ENCODE assay signal across 12 cellular contexts in genomic region chr1:86508583-86508969, GRCh38. TPM values are rescaled to one million over a fixed set of nuclear protein-coding genes. Genes with fewer than 3 reads are reported as not detected.
DNase-seq lines count a peak whose midpoint lies in the region; ATAC-seq and TF ChIP-seq lines count a peak whose summit lies in the region.
"Had no signal": no experiment of that assay in that cellular context is flagged by ENCODE, and none has a peak within 500 bp of the region (broad histone marks: within the 10 kb centered on the region; RNA-seq: fewer than 3 reads in every experiment).

No MANE protein-coding gene starts in this region.

- peaks cover 19% of the 10 kb centered on the region for H3K4me1 ChIP-seq in GM23248 (ENCODE audit: insufficient read depth)
- H3K4me1 ChIP-seq in adipocyte (ENCODE audit: control insufficient read depth, insufficient read depth, low read length), result peaks cover 6% of the 10 kb centered on the region

- CTCF ChIA-PET in HEK293T (lab: Yijun Ruan, JAX), result interaction anchor here (0.8 kb wide), 1 partner anchor 9 kb away, joined by 3 read pairs; no protein-coding TSS in a partner anchor

- peak overlapping the region; percentile 80 for H2AFZ ChIP-seq in GM23248
- H2AFZ ChIP-seq: PC-9 had no signal

- H4K20me1 ChIP-seq in GM23248 (ENCODE audit: insufficient read depth), result no peaks in the 10 kb centered on the region

- H3K9me3 ChIP-seq in GM23248 (ENCODE audit: low read depth) (no peaks in the 10 kb centered on the region), adipocyte (ENCODE audit: control insufficient read depth, low read length) (no peaks in the 10 kb centered on the region)

- H3K4me2 ChIP-seq in GM23248 (ENCODE audit: unreplicated experiment), result peak overlapping the region; percentile 41
- H3K4me2 ChIP-seq: PC-9 had no signal

- in situ Hi-C loops in GM23248 (cut with MboI), result loop anchor here (10.0 to 25.0 kb wide), 2 partner anchors 124 to 579 kb away; no protein-coding TSS in a partner anchor

- no peak for TF ChIP-seq CTCF in foreskin fibroblast (IDR thresholded peaks at IDR 0.05; ENCODE audit: low read depth, low read length)

- H3K79me2 ChIP-seq in GM23248 (ENCODE audit: insufficient read depth), result no peaks in the 10 kb centered on the region

- H3K27ac ChIP-seq in GM23248, result no peak overlapping the region
- H3K27ac ChIP-seq: PC-9 had no signal

- no peaks in the 10 kb centered on the region for H3K9me2 ChIP-seq in GM23248 (ENCODE audit: insufficient read depth)

- H3K27me3 ChIP-seq in GM23248 (replicated peaks; ENCODE audit: insufficient read depth) (no peaks in the 10 kb centered on the region), adipocyte (replicated peaks; ENCODE audit: control insufficient read depth, insufficient read depth, low read length) (no peaks in the 10 kb centered on the region)

- H3K9ac ChIP-seq in GM23248 (no peak overlapping the region), adipocyte (ENCODE audit: low read length) (peak overlapping the region; percentile 37)

- H3F3A ChIP-seq in GM23248 (ENCODE audit: insufficient read depth), result peaks cover 14% of the 10 kb centered on the region; the same call in 1 of the 2 replicates

- DNase-seq in AG08395 (ENCODE audit: low spot score) (peak; percentile 34), GM23248 (peak; percentile 49), adipocyte (ENCODE audit: low read depth) (peak; percentile 12), foreskin fibroblast (peak; percentile 61 to 76), putamen (ENCODE audit: low spot score) (no peak), NCI-H146 (lab: John Stamatoyannopoulos, UW) (no peak), HEK293T (ENCODE audit: extremely low spot score) (no peak)
- DNase-seq: GOT3, NCI-H2227 treated with DMSO at 0.1 percent for 48 hours, NCI-H524 treated with DMSO at 0.1 percent for 48 hours, PC-9 had no signal

- H3K36me3 ChIP-seq in GM23248 (ENCODE audit: low read depth) (no peaks in the 10 kb centered on the region), adipocyte (ENCODE audit: control insufficient read depth, insufficient read depth, low read length, severe bottlenecking) (no peaks in the 10 kb centered on the region)

- 66 to 70% methylated on average over 2 of the region's 2 CpGs for WGBS in GM23248 (ENCODE audit: low coverage in 1 of 2, low lambda C conversion rate in 2 of 2, missing lambda C conversion rate in 2 of 2), 2 experiments

- H3K4me3 ChIP-seq in GM23248 (peak overlapping the region; percentile 41; the same call in 1 of the 2 replicates), adipocyte (ENCODE audit: low read length) (peak overlapping the region; percentile 15), foreskin fibroblast (ENCODE audit: low read depth in 1 of 2, low read length in 2 of 2) (no peak overlapping the region)
- H3K4me3 ChIP-seq: PC-9 had no signal

- POLR2A ChIA-PET in HEK293T (lab: Yijun Ruan, JAX), result no interaction called here

- ATAC-seq in HG03280 (IDR thresholded peaks at IDR 0.05; ENCODE audit: unreplicated experiment), result no peak

TF ChIP-seq in HEK293T, 16 proteins besides CTCF, POLR2A, EP300 and RAD21:
- TF ChIP-seq SUZ12 (IDR thresholded peaks at IDR 0.05) (no peak), FOXA1 (IDR thresholded peaks at IDR 0.05) (no peak), ELF4 (IDR thresholded peaks at IDR 0.05) (no peak), CTBP1 (IDR thresholded peaks at IDR 0.05; ENCODE audit: borderline replicate concordance) (no peak), FOXK2 (IDR thresholded peaks at IDR 0.05) (no peak), FOXM1 (IDR thresholded peaks at IDR 0.05; ENCODE audit: borderline replicate concordance) (no peak), NFRKB (IDR thresholded peaks at IDR 0.05) (no peak), LEF1 (IDR thresholded peaks at IDR 0.05; ENCODE audit: borderline replicate concordance) (no peak), HDGF (IDR thresholded peaks at IDR 0.05; ENCODE audit: borderline replicate concordance) (no peak), ZNF384 (IDR thresholded peaks at IDR 0.05) (no peak), TARDBP (IDR thresholded peaks at IDR 0.05) (no peak), L3MBTL2 (conservative IDR thresholded peaks at IDR 0.05) (no peak)
- TF ChIP-seq, protein P1, sequence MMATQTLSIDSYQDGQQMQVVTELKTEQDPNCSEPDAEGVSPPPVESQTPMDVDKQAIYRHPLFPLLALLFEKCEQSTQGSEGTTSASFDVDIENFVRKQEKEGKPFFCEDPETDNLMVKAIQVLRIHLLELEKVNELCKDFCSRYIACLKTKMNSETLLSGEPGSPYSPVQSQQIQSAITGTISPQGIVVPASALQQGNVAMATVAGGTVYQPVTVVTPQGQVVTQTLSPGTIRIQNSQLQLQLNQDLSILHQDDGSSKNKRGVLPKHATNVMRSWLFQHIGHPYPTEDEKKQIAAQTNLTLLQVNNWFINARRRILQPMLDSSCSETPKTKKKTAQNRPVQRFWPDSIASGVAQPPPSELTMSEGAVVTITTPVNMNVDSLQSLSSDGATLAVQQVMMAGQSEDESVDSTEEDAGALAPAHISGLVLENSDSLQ (IDR thresholded peaks at IDR 0.05), result no peak

RNA-seq across cellular contexts. Expression of gene CLCA4, which starts 38.3 kb away (rescaled TPM):
- total RNA-seq in GM23248 (2014; rRNA removed; shearing (Covaris generic)), result not detected in 2 replicates
- not detected in 2 replicates for polyA plus RNA-seq in GM23248 (2016; fragmentation: Nextera tagmentation; extraction: Ambion mirVana)
- total RNA-seq: PC-9 had no signal

RNA-seq across cellular contexts. Expression of gene CLCA1, which starts 39.8 kb away (rescaled TPM):
- total RNA-seq in GM23248 (2014; rRNA removed; shearing (Covaris generic)), result not detected in 2 replicates
- polyA plus RNA-seq in GM23248 (2016; fragmentation: Nextera tagmentation; extraction: Ambion mirVana), result not detected in 2 replicates
- total RNA-seq: PC-9 had no signal

Comparison
In these comparisons a context has a peak if more than half of its experiments do, and no peak if none do; other contexts are left out.
1. DNase-seq: peak in AG08395 (single experiment), GM23248 (single experiment), adipocyte (single experiment) and foreskin fibroblast (2 of 2); none in putamen (single experiment), NCI-H146 (single experiment) and HEK293T (single experiment).
2. H3K4me3 ChIP-seq: peak in GM23248 (single experiment) and adipocyte (single experiment); none in foreskin fibroblast (0 of 2).